In genomic region chr2:231326404-231326803, GRCh38 we compare ENCODE assay signal across 26 cellular contexts.
"Had no signal": no experiment of that assay in that cellular context is flagged by ENCODE, and none has a peak within 500 bp of the region (broad histone marks: within the 10 kb centered on the region; RNA-seq: fewer than 3 reads in every experiment).

No MANE protein-coding gene starts in this region.

- H3K36me3 ChIP-seq: adrenal gland, Peyer's patch, SJCRH30 had no signal

- H3K36me3 Mint-ChIP-seq: activated naive CD4-positive, alpha-beta T cell treated with anti-CD3 and anti-CD28 coated beads, Interleukin-2, amount 10 ng/mL, durations not matched to agents 7 days and 5 days; activated naive CD8-positive, alpha-beta T cell treated with anti-CD3 and anti-CD28 coated beads, Interleukin-2, amount 10 ng/mL, durations not matched to agents 7 days and 5 days had no signal

- H3K9me3 ChIP-seq: adrenal gland, Peyer's patch, SJCRH30, SK-N-SH had no signal

- H3K4me3 Mint-ChIP-seq: activated CD4-positive, alpha-beta memory T cell treated with anti-CD3 and anti-CD28 coated beads, Interleukin-2, amount 10 ng/mL, durations not matched to agents 7 days and 5 days; activated CD4-positive, alpha-beta T cell treated with anti-CD3 and anti-CD28 coated beads for 36 hours; activated naive CD4-positive, alpha-beta T cell treated with anti-CD3 and anti-CD28 coated beads, Interleukin-2, amount 10 ng/mL, durations not matched to agents 7 days and 5 days; activated naive CD8-positive, alpha-beta T cell treated with anti-CD3 and anti-CD28 coated beads, Interleukin-2, amount 10 ng/mL, durations not matched to agents 7 days and 5 days; activated T-helper 17 cell treated with anti-CD3 and anti-CD28 coated beads, Interleukin-2, amount 50 U/mL, for 72 hours had no signal

- H3K9me3 Mint-ChIP-seq: activated CD4-positive, alpha-beta memory T cell treated with anti-CD3 and anti-CD28 coated beads, Interleukin-2, amount 10 ng/mL, durations not matched to agents 7 days and 5 days; activated naive CD4-positive, alpha-beta T cell treated with anti-CD3 and anti-CD28 coated beads, Interleukin-2, amount 10 ng/mL, durations not matched to agents 7 days and 5 days; activated naive CD8-positive, alpha-beta T cell treated with anti-CD3 and anti-CD28 coated beads, Interleukin-2, amount 10 ng/mL, durations not matched to agents 7 days and 5 days; activated T-helper 17 cell treated with anti-CD3 and anti-CD28 coated beads, Interleukin-2, amount 50 U/mL, for 72 hours had no signal

- H3K9ac ChIP-seq: KMS-11, SK-N-SH had no signal

- DNase-seq: activated CD4-positive, alpha-beta memory T cell treated with anti-CD3 and anti-CD28 coated beads, Interleukin-2, amount 10 ng/mL, durations not matched to agents 7 days and 5 days; activated CD4-positive, alpha-beta T cell treated with anti-CD3 and anti-CD28 coated beads for 36 hours; activated CD4-positive, alpha-beta T cell treated with anti-CD3 and anti-CD28 coated beads, Interleukin-2, amount 50 U/mL, for 1 hour; activated gamma-delta T cell; activated naive CD4-positive, alpha-beta T cell treated with anti-CD3 and anti-CD28 coated beads, Interleukin-2, amount 10 ng/mL, durations not matched to agents 7 days and 5 days; activated naive CD8-positive, alpha-beta T cell treated with anti-CD3 and anti-CD28 coated beads, Interleukin-2, amount 10 ng/mL, durations not matched to agents 7 days and 5 days; activated T-cell treated with anti-CD3 and anti-CD28 coated beads for 4 hours; activated T-cell treated with anti-CD3 and anti-CD28 coated beads, Interleukin-2, amount 50 U/mL, for 48 hours; adrenal gland; anterior cingulate cortex; cerebellar nuclear complex; NCI-H1092; NCI-H1417; NCI-H1930; NCI-H2171; NCI-H345; NCI-H524; Right ventricle myocardium superior; SJCRH30; SK-N-SH; T-helper 1 cell had no signal

- ATAC-seq: activated CD4-positive, alpha-beta T cell treated with anti-CD3 and anti-CD28 coated beads for 36 hours; activated T-helper 17 cell treated with anti-CD3 and anti-CD28 coated beads, Interleukin-2, amount 50 U/mL, for 72 hours had no signal

- H3K27me3 ChIP-seq: adrenal gland, Peyer's patch, SJCRH30 had no signal

- H3K4me1 ChIP-seq: adrenal gland, Peyer's patch, SJCRH30 had no signal

- H3K27ac ChIP-seq: adrenal gland, KMS-11, Peyer's patch, RWPE1, SJCRH30, VCaP had no signal

- H3K4me3 ChIP-seq: adrenal gland, Peyer's patch, SJCRH30 had no signal

- H3K27ac Mint-ChIP-seq: activated CD4-positive, alpha-beta memory T cell treated with anti-CD3 and anti-CD28 coated beads, Interleukin-2, amount 10 ng/mL, durations not matched to agents 7 days and 5 days; activated CD4-positive, alpha-beta T cell treated with anti-CD3 and anti-CD28 coated beads for 36 hours; activated naive CD4-positive, alpha-beta T cell treated with anti-CD3 and anti-CD28 coated beads, Interleukin-2, amount 10 ng/mL, durations not matched to agents 7 days and 5 days; activated naive CD8-positive, alpha-beta T cell treated with anti-CD3 and anti-CD28 coated beads, Interleukin-2, amount 10 ng/mL, durations not matched to agents 7 days and 5 days; activated T-helper 17 cell treated with anti-CD3 and anti-CD28 coated beads, Interleukin-2, amount 50 U/mL, for 72 hours had no signal

- H3K4me1 Mint-ChIP-seq: activated naive CD4-positive, alpha-beta T cell treated with anti-CD3 and anti-CD28 coated beads, Interleukin-2, amount 10 ng/mL, durations not matched to agents 7 days and 5 days; activated T-helper 17 cell treated with anti-CD3 and anti-CD28 coated beads, Interleukin-2, amount 50 U/mL, for 72 hours had no signal
